ENCODE assay signal across 1 cellular context in genomic region chr3:130838898-130839572, GRCh38.
TF ChIP-seq lines count a peak whose summit lies in the region.

No MANE protein-coding gene starts in this region.

TF ChIP-seq in WTC11, 78 proteins besides CTCF, POLR2A, EP300 and RAD21 (continued from another document):
- TF ChIP-seq ZNF671 (CRISPR knock-in tag; IDR thresholded peaks at IDR 0.05) (no peak), MYBL2 (CRISPR knock-in tag; IDR thresholded peaks at IDR 0.05) (no peak), RELA (CRISPR knock-in tag; IDR thresholded peaks at IDR 0.05; ENCODE audit: borderline replicate concordance) (no peak), PREB (CRISPR knock-in tag; IDR thresholded peaks at IDR 0.05; ENCODE audit: borderline replicate concordance) (no peak), NR3C1 (CRISPR knock-in tag; conservative IDR thresholded peaks at IDR 0.05; ENCODE audit: low read depth) (no peak)
